ENCODE assay signal across 8 cellular contexts in genomic region chr17:50094243-50094752, GRCh38. TPM values are rescaled to one million over a fixed set of nuclear protein-coding genes. Genes with fewer than 3 reads are reported as not detected.
A peak's percentile ranks its signal among the peaks of the same experiment; 100 is the strongest.
DNase-seq lines count a peak whose midpoint lies in the region; ATAC-seq, FAIRE-seq and TF ChIP-seq lines count a peak whose summit lies in the region.

No MANE protein-coding gene starts in this region.

- FAIRE-seq in GM12891 (lab: Jason Lieb, UNC) = peak; percentile 81

- CTCF ChIA-PET in OCI-LY7 (lab: Charles Lee; ENCODE audit: unreplicated experiment) = interaction anchor here (0.6 to 1.8 kb wide), 8 partner anchors 16 to 710 kb away, joined by 3 to 8 read pairs (median 3); partner anchors contain the start of gene ITGA3

- peaks cover 6% of the 10 kb centered on the region; the same call in 1 of the 2 replicates for H3K36me3 ChIP-seq in OCI-LY7 (ENCODE audit: insufficient read depth, low read length)
- H3K36me3 ChIP-seq in esophagus muscularis mucosa = peaks cover 19 to 37% (median 34%) of the 10 kb centered on the region in 4 donors
- H3K36me3 ChIP-seq in muscle layer of colon (ENCODE audit: insufficient read depth, low read length) = peaks cover 22% of the 10 kb centered on the region

- DNase-seq in GM12891 (ENCODE audit: insufficient read length, low spot score) = peak; percentile 70
- peak; percentile 89 for DNase-seq in OCI-LY7 (ENCODE audit: low spot score)
- DNase-seq in activated T-cell treated with anti-CD3 and anti-CD28 coated beads, Interleukin-2, amount 50 U/mL, for 24 hours = peak; percentile 95
- peak; percentile 98 for DNase-seq in esophagus muscularis mucosa (ENCODE audit: extremely low spot score)
- peak; percentile 98 for DNase-seq in stimulated activated CD8-positive, alpha-beta memory T cell treated with anti-CD3 and anti-CD28 coated beads, Interleukin-4, amount 100 ng/mL, for 48 hours

- peak overlapping the region; percentile 86 for H3K4me3 Mint-ChIP-seq in activated T-cell treated with anti-CD3 and anti-CD28 coated beads, Interleukin-2, amount 50 U/mL, for 24 hours

- no peaks in the 10 kb centered on the region for H3K27me3 Mint-ChIP-seq in activated T-cell treated with anti-CD3 and anti-CD28 coated beads, Interleukin-2, amount 50 U/mL, for 24 hours

- TF ChIP-seq POLR2A in GM12891 (IDR thresholded peaks at IDR 0.05; ENCODE audit: low read depth, low read length) (no peak), esophagus muscularis mucosa (IDR thresholded peaks at IDR 0.05; ENCODE audit: low read depth) (no peak)

- no peaks in the 10 kb centered on the region for H4K20me1 ChIP-seq in OCI-LY7 (ENCODE audit: insufficient read depth, low read length)

- peak overlapping the region; percentile 98 for H2AFZ ChIP-seq in OCI-LY7 (ENCODE audit: low read length)

- H3K9me3 ChIP-seq in OCI-LY7 (ENCODE audit: low read length) = no peaks in the 10 kb centered on the region
- no peaks in the 10 kb centered on the region for H3K9me3 ChIP-seq in esophagus muscularis mucosa
- no peaks in the 10 kb centered on the region for H3K9me3 ChIP-seq in muscle layer of colon (ENCODE audit: low read length)

- no TSS peak for BruUV-seq in OCI-LY7 (replicated peaks; lab: Mats Ljungman, UMichigan)

- H3K9me3 Mint-ChIP-seq in activated T-cell treated with anti-CD3 and anti-CD28 coated beads, Interleukin-2, amount 50 U/mL, for 24 hours = no peaks in the 10 kb centered on the region

- peak overlapping the region; percentile 39 for H3K9ac ChIP-seq in muscle layer of colon (ENCODE audit: low read length)

- H3K4me1 ChIP-seq in OCI-LY7 (ENCODE audit: insufficient read depth, low read length, poor library complexity, severe bottlenecking) = peaks cover 20% of the 10 kb centered on the region
- peaks cover 31 to 49% (median 47%) of the 10 kb centered on the region in 4 donors for H3K4me1 ChIP-seq in esophagus muscularis mucosa
- H3K4me1 ChIP-seq in muscle layer of colon (ENCODE audit: insufficient read depth, low read length) = peaks cover 15% of the 10 kb centered on the region

- whole genome bisulfite sequencing in esophagus muscularis mucosa = 0% methylated on average over 19 of the region's 21 CpGs

- no peaks in the 10 kb centered on the region for H3K79me2 ChIP-seq in OCI-LY7 (ENCODE audit: insufficient read depth, low read depth, low read length)

- peak overlapping the region; percentile 87 for H3K27ac Mint-ChIP-seq in activated T-cell treated with anti-CD3 and anti-CD28 coated beads, Interleukin-2, amount 50 U/mL, for 24 hours

- H3K27me3 ChIP-seq in esophagus muscularis mucosa = no peaks in the 10 kb centered on the region
- no peaks in the 10 kb centered on the region for H3K27me3 ChIP-seq in muscle layer of colon (ENCODE audit: control insufficient read depth in 1 of 2, insufficient read depth in 2 of 2, low read length in 2 of 2)

- H3K27ac ChIP-seq in OCI-LY7 (ENCODE audit: low read depth, low read length, poor library complexity, severe bottlenecking) (peak overlapping the region; percentile 57), esophagus muscularis mucosa (replicated peaks in 1 of 4) (peak overlapping the region; percentile 88 to 93 (median 90)), muscle layer of colon (ENCODE audit: low read depth, low read length) (peak overlapping the region; percentile 67)

- POLR2A ChIA-PET in OCI-LY7 (lab: Charles Lee) = interaction anchor here (0.6 to 1.4 kb wide), 5 partner anchors 38 to 248 kb away, joined by 3 to 5 read pairs (median 3); partner anchors contain the start of gene ITGA3

- peak overlapping the region; percentile 94 for H3K4me3 ChIP-seq in OCI-LY7 (ENCODE audit: low read depth, low read length, poor library complexity, severe bottlenecking)
- H3K4me3 ChIP-seq in esophagus muscularis mucosa = peak overlapping the region; percentile 77 to 96 (median 86)
- peak overlapping the region; percentile 24 to 80 for H3K4me3 ChIP-seq in muscle layer of colon (ENCODE audit: low read depth in 1 of 2, low read length in 2 of 2)

- intact Hi-C loops in OCI-LY7 (cut with micrococcal nuclease; ENCODE audit: unreplicated experiment) (loop anchor here (1.0 to 2.0 kb wide), 4 partner anchors 57 to 203 kb away; partner anchors contain the start of gene PPP1R9B), esophagus muscularis mucosa (cut with DNase I) (loop anchor here (5.0 kb wide), 1 partner anchor 203 kb away; no protein-coding TSS in a partner anchor)

- H3K36me3 Mint-ChIP-seq in activated T-cell treated with anti-CD3 and anti-CD28 coated beads, Interleukin-2, amount 50 U/mL, for 24 hours (ENCODE audit: low read depth) = peaks cover 11% of the 10 kb centered on the region

- peak overlapping the region; percentile 97 for H3K4me2 ChIP-seq in OCI-LY7 (ENCODE audit: low read length)

- no peak for ATAC-seq in HG03175 (IDR thresholded peaks at IDR 0.05; ENCODE audit: unreplicated experiment)

- TF ChIP-seq EP300 in Ishikawa (IDR thresholded peaks at IDR 0.05; ENCODE audit: borderline replicate concordance) (no peak), esophagus muscularis mucosa (IDR thresholded peaks at IDR 0.05) (no peak)

- peak; percentile 96 for TF ChIP-seq CTCF in OCI-LY7 (conservative IDR thresholded peaks at IDR 0.05; ENCODE audit: low read length)
- peak; percentile 93 to 97 (median 96) for TF ChIP-seq CTCF in esophagus muscularis mucosa (IDR thresholded peaks at IDR 0.05)

- H3K9me2 ChIP-seq in OCI-LY7 (ENCODE audit: insufficient read depth, low read length) = no peaks in the 10 kb centered on the region

- TF ChIP-seq RAD21 in Ishikawa (IDR thresholded peaks at IDR 0.05; ENCODE audit: low read depth) = peak; percentile 64

- peaks cover 29% of the 10 kb centered on the region for H3K4me1 Mint-ChIP-seq in activated T-cell treated with anti-CD3 and anti-CD28 coated beads, Interleukin-2, amount 50 U/mL, for 24 hours (ENCODE audit: low read depth)

TF ChIP-seq in GM12891, 5 proteins besides CTCF, POLR2A, EP300 and RAD21:
- TF ChIP-seq POU2F2 (IDR thresholded peaks at IDR 0.05; ENCODE audit: low read depth, low read length) = no peak; the same call in 1 of the 2 replicates
- no peak for TF ChIP-seq SPI1 (IDR thresholded peaks at IDR 0.05; ENCODE audit: low read depth, low read length)
- no peak for TF ChIP-seq TAF1 (IDR thresholded peaks at IDR 0.05; ENCODE audit: low read depth, low read length)
- no peak for TF ChIP-seq PAX5 (IDR thresholded peaks at IDR 0.05; ENCODE audit: insufficient read depth, low read length, severe bottlenecking)
- no peak for TF ChIP-seq POLR2AphosphoS5 (IDR thresholded peaks at IDR 0.05; ENCODE audit: low read depth, low read length)

TF ChIP-seq in Ishikawa, 13 proteins besides CTCF, POLR2A, EP300 and RAD21 (continues in another document):
- no peak for TF ChIP-seq CEBPB (IDR thresholded peaks at IDR 0.05)
- TF ChIP-seq CREB1 (IDR thresholded peaks at IDR 0.05; ENCODE audit: low read depth) = no peak
- no peak for TF ChIP-seq YY1 (IDR thresholded peaks at IDR 0.05; ENCODE audit: low read depth)
- TF ChIP-seq, protein P1, sequence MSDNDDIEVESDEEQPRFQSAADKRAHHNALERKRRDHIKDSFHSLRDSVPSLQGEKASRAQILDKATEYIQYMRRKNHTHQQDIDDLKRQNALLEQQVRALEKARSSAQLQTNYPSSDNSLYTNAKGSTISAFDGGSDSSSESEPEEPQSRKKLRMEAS (IDR thresholded peaks at IDR 0.05) = no peak
- TF ChIP-seq ZBTB7A (IDR thresholded peaks at IDR 0.05; ENCODE audit: low read depth) = no peak
- TF ChIP-seq, protein P2, sequence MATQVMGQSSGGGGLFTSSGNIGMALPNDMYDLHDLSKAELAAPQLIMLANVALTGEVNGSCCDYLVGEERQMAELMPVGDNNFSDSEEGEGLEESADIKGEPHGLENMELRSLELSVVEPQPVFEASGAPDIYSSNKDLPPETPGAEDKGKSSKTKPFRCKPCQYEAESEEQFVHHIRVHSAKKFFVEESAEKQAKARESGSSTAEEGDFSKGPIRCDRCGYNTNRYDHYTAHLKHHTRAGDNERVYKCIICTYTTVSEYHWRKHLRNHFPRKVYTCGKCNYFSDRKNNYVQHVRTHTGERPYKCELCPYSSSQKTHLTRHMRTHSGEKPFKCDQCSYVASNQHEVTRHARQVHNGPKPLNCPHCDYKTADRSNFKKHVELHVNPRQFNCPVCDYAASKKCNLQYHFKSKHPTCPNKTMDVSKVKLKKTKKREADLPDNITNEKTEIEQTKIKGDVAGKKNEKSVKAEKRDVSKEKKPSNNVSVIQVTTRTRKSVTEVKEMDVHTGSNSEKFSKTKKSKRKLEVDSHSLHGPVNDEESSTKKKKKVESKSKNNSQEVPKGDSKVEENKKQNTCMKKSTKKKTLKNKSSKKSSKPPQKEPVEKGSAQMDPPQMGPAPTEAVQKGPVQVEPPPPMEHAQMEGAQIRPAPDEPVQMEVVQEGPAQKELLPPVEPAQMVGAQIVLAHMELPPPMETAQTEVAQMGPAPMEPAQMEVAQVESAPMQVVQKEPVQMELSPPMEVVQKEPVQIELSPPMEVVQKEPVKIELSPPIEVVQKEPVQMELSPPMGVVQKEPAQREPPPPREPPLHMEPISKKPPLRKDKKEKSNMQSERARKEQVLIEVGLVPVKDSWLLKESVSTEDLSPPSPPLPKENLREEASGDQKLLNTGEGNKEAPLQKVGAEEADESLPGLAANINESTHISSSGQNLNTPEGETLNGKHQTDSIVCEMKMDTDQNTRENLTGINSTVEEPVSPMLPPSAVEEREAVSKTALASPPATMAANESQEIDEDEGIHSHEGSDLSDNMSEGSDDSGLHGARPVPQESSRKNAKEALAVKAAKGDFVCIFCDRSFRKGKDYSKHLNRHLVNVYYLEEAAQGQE (IDR thresholded peaks at IDR 0.05; ENCODE audit: low read depth) = no peak
- TF ChIP-seq TAF1 (IDR thresholded peaks at IDR 0.05; ENCODE audit: low read depth) = no peak
- no peak for TF ChIP-seq TEAD4 (IDR thresholded peaks at IDR 0.05)
- TF ChIP-seq EGR1 (IDR thresholded peaks at IDR 0.05) = no peak
- TF ChIP-seq NFIC (IDR thresholded peaks at IDR 0.05) = no peak
- no peak for TF ChIP-seq FOXM1 (IDR thresholded peaks at IDR 0.05; ENCODE audit: borderline replicate concordance, low read depth)
- TF ChIP-seq TCF12 (IDR thresholded peaks at IDR 0.05; ENCODE audit: low read depth) = no peak

RNA-seq across cellular contexts. Expression of gene PDK2, which starts 0.9 kb away (rescaled TPM):
- 8.8 TPM for polyA plus RNA-seq in GM12891 (2012; ENCODE audit: low read depth, missing spikeins)
- total RNA-seq in OCI-LY7 (2014; rRNA removed; shearing (Covaris generic)) = 10.4 and 21.8 TPM in 2 replicates
- 27.7 and 30.1 TPM in 2 replicates for total RNA-seq in OCI-LY7 (2022)
- 100 to 1,000 TPM in 1 of 4 donors, 10 to 100 TPM in 3; 31.6 to 118 (median 61.4) TPM for total RNA-seq in esophagus muscularis mucosa

RNA-seq across cellular contexts. Expression of gene SAMD14, which starts 35.7 kb away (rescaled TPM):
- polyA plus RNA-seq in GM12891 (2012; ENCODE audit: low read depth, missing spikeins) = 0.72 TPM
- not detected in 2 replicates for total RNA-seq in OCI-LY7 (2014; rRNA removed; shearing (Covaris generic))
- total RNA-seq in OCI-LY7 (2022) = 0.13 and 0.59 TPM in 2 replicates
- 1 to 10 TPM in 3 of 4 donors, under 1 TPM in 1; 0.98 to 1.8 (median 1.5) TPM for total RNA-seq in esophagus muscularis mucosa

RNA-seq across cellular contexts. Expression of gene ITGA3, which starts 38.4 kb away (rescaled TPM):
- polyA plus RNA-seq in GM12891 (2012; ENCODE audit: low read depth, missing spikeins) = 1.1 TPM
- 23.2 and 30.7 TPM in 2 replicates for total RNA-seq in OCI-LY7 (2014; rRNA removed; shearing (Covaris generic))
- total RNA-seq in OCI-LY7 (2022) = 15.2 and 15.6 TPM in 2 replicates
- 10 to 100 TPM; 38.9 to 96.7 (median 58.6) TPM for total RNA-seq in esophagus muscularis mucosa

RNA-seq across cellular contexts. Expression of gene PPP1R9B, which starts 56.2 kb away (rescaled TPM):
- polyA plus RNA-seq in GM12891 (2012; ENCODE audit: low read depth, missing spikeins) = 52.5 TPM
- 45.3 and 73.2 TPM in 2 replicates for total RNA-seq in OCI-LY7 (2014; rRNA removed; shearing (Covaris generic))
- total RNA-seq in OCI-LY7 (2022) (73.9 and 87.0 TPM in 2 replicates), esophagus muscularis mucosa (10 to 100 TPM; 20.2 to 46.3 (median 37.5) TPM)
